In the genomic region with DNA sequence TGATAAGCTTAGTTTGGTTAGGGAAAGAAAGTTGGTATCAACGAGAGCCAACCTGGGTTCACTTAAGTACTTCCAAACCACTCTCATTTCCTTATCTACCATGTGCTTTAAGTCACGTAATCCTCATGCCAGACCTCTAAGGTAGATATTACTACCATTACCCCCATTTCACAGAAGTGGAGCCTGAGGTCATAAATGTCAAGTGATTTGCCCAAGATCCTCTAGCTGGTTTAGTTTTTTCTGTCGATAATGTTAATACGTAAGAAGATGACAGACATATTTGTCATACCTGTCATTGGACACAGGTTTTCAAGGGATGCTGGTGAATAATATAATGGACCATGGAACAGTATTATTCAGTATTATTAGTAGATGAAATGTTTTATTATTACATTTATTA, we compare ENCODE assay signal across 37 cellular contexts.
DNase-seq lines count a peak whose midpoint lies in the region; ATAC-seq, FAIRE-seq and TF ChIP-seq lines count a peak whose summit lies in the region.
"Had no signal": no experiment of that assay in that cellular context is flagged by ENCODE, and none has a peak within 500 bp of the region (broad histone marks: within the 10 kb centered on the region; RNA-seq: fewer than 3 reads in every experiment).

No MANE protein-coding gene starts in this region.

- H3K4me1 ChIP-seq in HepG2 (ENCODE audit: insufficient read depth, low read length): no peaks in the 10 kb centered on the region
- no peaks in the 10 kb centered on the region for H3K4me1 ChIP-seq in right lobe of liver
- peaks cover 5% of the 10 kb centered on the region; the same call in 1 of the 2 replicates for H3K4me1 ChIP-seq in OCI-LY3 (ENCODE audit: low read length)
- H3K4me1 ChIP-seq in K562 (replicated peaks in 1 of 2; ENCODE audit: control insufficient read depth in 2 of 2, insufficient read depth in 2 of 2, low read length in 2 of 2): peaks cover 7 to 13% of the 10 kb centered on the region in 2 experiments
- H3K4me1 ChIP-seq in trophoblast cell (ENCODE audit: control insufficient read depth in 1 of 2, insufficient read depth in 2 of 2, low read length in 2 of 2): peaks cover 0 to 3% of the 10 kb centered on the region in 2 experiments
- H3K4me1 ChIP-seq: BE2C, BLaER1, Caco-2 had no signal

- H3K4me2 ChIP-seq in HepG2 (ENCODE audit: low read depth, low read length) (no peak overlapping the region), OCI-LY3 (ENCODE audit: low read length) (no peak overlapping the region), K562 (ENCODE audit: insufficient read depth, low read length) (no peak overlapping the region), trophoblast cell (ENCODE audit: low read length) (no peak overlapping the region)
- H3K4me2 ChIP-seq: A549; BLaER1; BLaER1 treated with 17β-estradiol and CSF1 and Interleukin-3, amounts not matched to agents 10 nM and 100 nM had no signal

- no peak overlapping the region for H2BK12ac ChIP-seq in trophoblast cell (ENCODE audit: low read length)

- no peak overlapping the region for H3K9ac ChIP-seq in HepG2 (ENCODE audit: insufficient read depth, low read depth, low read length)
- no peak overlapping the region for H3K9ac ChIP-seq in OCI-LY3 (ENCODE audit: low read length)
- H3K9ac ChIP-seq in K562 (ENCODE audit: insufficient read depth in 1 of 2, low read depth in 2 of 2, low read length in 2 of 2): no peak overlapping the region
- no peak overlapping the region for H3K9ac ChIP-seq in trophoblast cell (ENCODE audit: low read length)
- H3K9ac ChIP-seq: BLaER1; BLaER1 treated with 17β-estradiol and CSF1 and Interleukin-3, amounts not matched to agents 10 nM and 100 nM had no signal

- no peak overlapping the region for H2BK120ac ChIP-seq in trophoblast cell (ENCODE audit: insufficient read depth, low read length, poor library complexity)

- H2AK5ac ChIP-seq in trophoblast cell (ENCODE audit: low read length): no peak overlapping the region

- TF ChIP-seq CTCF in HepG2 (CRISPR knock-in tag; IDR thresholded peaks at IDR 0.05): no peak
- TF ChIP-seq CTCF in right lobe of liver (IDR thresholded peaks at IDR 0.05): no peak
- no peak for TF ChIP-seq CTCF in OCI-LY3 (IDR thresholded peaks at IDR 0.05; ENCODE audit: low read depth, low read length)
- TF ChIP-seq CTCF in K562 (IDR thresholded peaks at IDR 0.05 in 2 of 3, conservative IDR thresholded peaks at IDR 0.05 in 1 of 3; ENCODE audit: insufficient read depth in 2 of 3, low read depth in 1 of 3, low read length in 3 of 3): no peak
- no peak for TF ChIP-seq CTCF in WTC11 (IDR thresholded peaks at IDR 0.05)
- TF ChIP-seq CTCF in GM13976 (IDR thresholded peaks at IDR 0.05; ENCODE audit: borderline replicate concordance, control extremely low read depth, extremely low read depth, insufficient read depth, missing control alignments): no peak

- no peaks in the 10 kb centered on the region for H3K79me1 ChIP-seq in trophoblast cell (ENCODE audit: low read length)

- TF ChIP-seq EP300 in HepG2 (IDR thresholded peaks at IDR 0.05; ENCODE audit: low read depth in 2 of 2, low read length in 2 of 2): no peak
- TF ChIP-seq EP300 in HepG2 (CRISPR knock-in tag; IDR thresholded peaks at IDR 0.05; ENCODE audit: borderline replicate concordance): no peak
- TF ChIP-seq EP300 in K562 (IDR thresholded peaks at IDR 0.05; ENCODE audit: low read length): no peak

- peaks cover 0 to 17% of the 10 kb centered on the region in 2 experiments; a peak in 3 of 5 replicates for H3K27me3 ChIP-seq in HepG2 (ENCODE audit: control insufficient read depth in 1 of 2, insufficient read depth in 2 of 2, low read length in 2 of 2)
- H3K27me3 ChIP-seq in right lobe of liver: no peaks in the 10 kb centered on the region
- H3K27me3 ChIP-seq in OCI-LY3 (ENCODE audit: low read depth, low read length): peaks cover 1% of the 10 kb centered on the region; the same call in 1 of the 2 replicates
- peaks cover 4 to 12% of the 10 kb centered on the region in 2 experiments; a peak in 3 of 5 replicates for H3K27me3 ChIP-seq in K562 (ENCODE audit: control insufficient read depth in 2 of 2, insufficient read depth in 2 of 2, low read length in 2 of 2)
- no peaks in the 10 kb centered on the region for H3K27me3 ChIP-seq in trophoblast cell (ENCODE audit: insufficient read depth, low read length)
- H3K27me3 ChIP-seq: BE2C; BLaER1; BLaER1 treated with 17β-estradiol and CSF1 and Interleukin-3, amounts not matched to agents 10 nM and 100 nM had no signal

- no peaks in the 10 kb centered on the region for H3K36me3 ChIP-seq in HepG2 (replicated peaks in 1 of 2; ENCODE audit: control insufficient read depth in 1 of 2, insufficient read depth in 2 of 2, low read length in 2 of 2)
- no peaks in the 10 kb centered on the region for H3K36me3 ChIP-seq in right lobe of liver
- no peaks in the 10 kb centered on the region for H3K36me3 ChIP-seq in OCI-LY3 (replicated peaks; ENCODE audit: low read depth, low read length)
- H3K36me3 ChIP-seq in K562 (ENCODE audit: control insufficient read depth, insufficient read depth, low read length): no peaks in the 10 kb centered on the region
- H3K36me3 ChIP-seq in trophoblast cell (ENCODE audit: control insufficient read depth in 1 of 2, insufficient read depth in 2 of 2, low read length in 2 of 2): no peaks in the 10 kb centered on the region
- H3K36me3 ChIP-seq: BE2C; BLaER1; BLaER1 treated with 17β-estradiol and CSF1 and Interleukin-3, amounts not matched to agents 10 nM and 100 nM had no signal

- H3K9me3 ChIP-seq in HepG2 (ENCODE audit: low read length) (no peaks in the 10 kb centered on the region), right lobe of liver (no peaks in the 10 kb centered on the region), OCI-LY3 (ENCODE audit: insufficient read depth, low read length) (no peaks in the 10 kb centered on the region), K562 (replicated peaks; ENCODE audit: control insufficient read depth, insufficient read depth, low read depth, low read length) (no peaks in the 10 kb centered on the region), trophoblast cell (ENCODE audit: insufficient read depth, low read depth, low read length) (no peaks in the 10 kb centered on the region)
- H3K9me3 ChIP-seq: A549; BE2C; BLaER1; BLaER1 treated with 17β-estradiol and CSF1 and Interleukin-3, amounts not matched to agents 10 nM and 100 nM; Caco-2 had no signal

- no peak overlapping the region for H4K12ac ChIP-seq in trophoblast cell (ENCODE audit: low read depth, low read length)

- no peaks in the 10 kb centered on the region for H3K9me3 Mint-ChIP-seq in WTC11
- H3K9me3 Mint-ChIP-seq: CD4-positive, alpha-beta memory T cell; CD4-positive, alpha-beta T cell; CD4-positive, CD25-positive, alpha-beta regulatory T cell; CD8-positive, alpha-beta memory T cell; CD8-positive, alpha-beta T cell had no signal

- no peaks in the 10 kb centered on the region for H3K36me3 Mint-ChIP-seq in WTC11
- H3K36me3 Mint-ChIP-seq: CD14-positive monocyte; CD4-positive, alpha-beta memory T cell; CD4-positive, CD25-positive, alpha-beta regulatory T cell; CD8-positive, alpha-beta memory T cell; CD8-positive, alpha-beta T cell had no signal

- H4K20me1 ChIP-seq in HepG2 (ENCODE audit: insufficient read depth, low read length): no peaks in the 10 kb centered on the region
- H4K20me1 ChIP-seq in OCI-LY3 (ENCODE audit: insufficient read depth, low read length): no peaks in the 10 kb centered on the region
- H4K20me1 ChIP-seq in K562 (replicated peaks; ENCODE audit: control insufficient read depth, insufficient read depth, low read length): no peaks in the 10 kb centered on the region
- H4K20me1 ChIP-seq: BLaER1; BLaER1 treated with 17β-estradiol and CSF1 and Interleukin-3, amounts not matched to agents 10 nM and 100 nM had no signal

- no peaks in the 10 kb centered on the region for H3K4me1 Mint-ChIP-seq in WTC11
- H3K4me1 Mint-ChIP-seq: B cell; CD14-positive monocyte; CD4-positive, alpha-beta memory T cell; CD4-positive, CD25-positive, alpha-beta regulatory T cell; CD8-positive, alpha-beta memory T cell had no signal

- no peak overlapping the region for H4K91ac ChIP-seq in trophoblast cell (ENCODE audit: low read depth, low read length)

- ATAC-seq in HepG2: no peak
- ATAC-seq in right lobe of liver: no peak
- ATAC-seq in K562: no peak
- no peak for ATAC-seq in WTC11
- ATAC-seq: A549; CD8-positive, alpha-beta T cell had no signal

- TF ChIP-seq RAD21 in HepG2 (CRISPR knock-in tag; IDR thresholded peaks at IDR 0.05): no peak
- no peak for TF ChIP-seq RAD21 in K562 (CRISPR knock-in tag; conservative IDR thresholded peaks at IDR 0.05 in 1 of 2, IDR thresholded peaks at IDR 0.05 in 1 of 2)

- H3K9me1 ChIP-seq in K562 (ENCODE audit: control insufficient read depth, insufficient read depth, low read length): no peaks in the 10 kb centered on the region

- CTCF ChIA-PET in HepG2 (lab: Yijun Ruan, JAX; ENCODE audit: low intra/inter-chr PET ratio, low total read pairs): no interaction called here
- CTCF ChIA-PET in K562 (lab: Yijun Ruan, JAX; ENCODE audit: low intra/inter-chr PET ratio): no interaction called here
- CTCF ChIA-PET in WTC11 (lab: Charles Lee): no interaction called here

- H3K27ac ChIP-seq in HepG2 (ENCODE audit: extremely low read length, insufficient read depth, low read length): no peak overlapping the region
- no peak overlapping the region for H3K27ac ChIP-seq in right lobe of liver
- no peak overlapping the region for H3K27ac ChIP-seq in OCI-LY3 (ENCODE audit: low read length)
- no peak overlapping the region for H3K27ac ChIP-seq in K562 (ENCODE audit: extremely low read depth, low read depth, low read length)
- no peak overlapping the region for H3K27ac ChIP-seq in trophoblast cell (ENCODE audit: low read depth, low read length)
- H3K27ac ChIP-seq: 22Rv1; A549; BLaER1; BLaER1 treated with 17β-estradiol and CSF1 and Interleukin-3, amounts not matched to agents 10 nM and 100 nM; C4-2B had no signal

- no peak overlapping the region for H3K27ac Mint-ChIP-seq in WTC11
- H3K27ac Mint-ChIP-seq: B cell; CD14-positive monocyte; CD4-positive, alpha-beta memory T cell; CD4-positive, alpha-beta T cell; CD4-positive, CD25-positive, alpha-beta regulatory T cell; CD8-positive, alpha-beta memory T cell; CD8-positive, alpha-beta T cell had no signal

- no peak overlapping the region for H3K14ac ChIP-seq in trophoblast cell (ENCODE audit: low read length)

- H2BK5ac ChIP-seq in trophoblast cell (ENCODE audit: low read depth, low read length, poor library complexity): no peak overlapping the region

- in situ Hi-C loops in HepG2 (cut with HindIII; ENCODE audit: extremely low pct_ligation_motif_present, low pct_unique_long_range_greater_than_20kb) (no loop called here), K562 (cut with MboI) (no loop called here), GM13976 (cut with MboI; ENCODE audit: low sequenced_read_pairs, unreplicated experiment) (no loop called here), G401 (cut with HindIII; ENCODE audit: low sequenced_read_pairs) (no loop called here)

- POLR2A ChIA-PET in HepG2 (lab: Yijun Ruan, JAX): no interaction called here
- POLR2A ChIA-PET in K562 (lab: Yijun Ruan, JAX): no interaction called here
- POLR2A ChIA-PET in WTC11 (lab: Charles Lee): no interaction called here

- no peak overlapping the region for H3K23ac ChIP-seq in trophoblast cell (ENCODE audit: low read length)

- no peak for TF ChIP-seq POLR2A in HepG2 (IDR thresholded peaks at IDR 0.05; ENCODE audit: insufficient read depth in 1 of 2, low read depth in 2 of 2, low read length in 2 of 2)
- TF ChIP-seq POLR2A in right lobe of liver (IDR thresholded peaks at IDR 0.05): no peak
- TF ChIP-seq POLR2A in K562 (conservative IDR thresholded peaks at IDR 0.05): no peak

- FAIRE-seq in HepG2 (lab: Jason Lieb, UNC) (no peak), K562 (lab: Jason Lieb, UNC) (no peak)
- FAIRE-seq: A204.1, A549, D721Med had no signal

- H2AFZ ChIP-seq in HepG2 (ENCODE audit: low read length) (no peak overlapping the region), OCI-LY3 (ENCODE audit: low read depth, low read length) (0 out of 2 replicates have a peak overlapping the region, but pooled peaks have one; percentile 26), K562 (ENCODE audit: low read depth, low read length) (no peak overlapping the region), trophoblast cell (ENCODE audit: insufficient read depth, low read length, poor library complexity) (no peak overlapping the region)

- 32% methylated on average over 4 of the region's 4 CpGs for WGBS in HepG2 (ENCODE audit: low lambda C conversion rate)
- WGBS in right lobe of liver (ENCODE audit: insufficient coverage, low coverage, low lambda C conversion rate, missing lambda C conversion rate): 92% methylated on average over 4 of the region's 4 CpGs
- under 1% methylated on average over 4 of the region's 4 CpGs for WGBS in K562 (ENCODE audit: insufficient coverage, low coverage, missing lambda C conversion rate)
- WGBS in trophoblast cell (ENCODE audit: extremely low coverage, insufficient coverage, insufficient read length): no CpG with 5 or more reads among the region's 4 CpGs

- no peak overlapping the region for H3K4me3 Mint-ChIP-seq in WTC11
- H3K4me3 Mint-ChIP-seq: B cell; CD14-positive monocyte; CD4-positive, alpha-beta memory T cell; CD4-positive, alpha-beta T cell; CD4-positive, CD25-positive, alpha-beta regulatory T cell; CD8-positive, alpha-beta memory T cell; CD8-positive, alpha-beta T cell had no signal

- H3K4ac ChIP-seq in trophoblast cell (ENCODE audit: low read depth, low read length): no peak overlapping the region

- H3K27me3 Mint-ChIP-seq in WTC11 (ENCODE audit: low read depth): no peaks in the 10 kb centered on the region
- H3K27me3 Mint-ChIP-seq: B cell; CD4-positive, alpha-beta T cell; CD4-positive, CD25-positive, alpha-beta regulatory T cell; CD8-positive, alpha-beta memory T cell had no signal

- BruUV-seq in HepG2 (replicated peaks; lab: Mats Ljungman, UMichigan) (no TSS peak), K562 (replicated peaks; lab: Mats Ljungman, UMichigan) (no TSS peak)

- intact Hi-C loops in HepG2 (cut with micrococcal nuclease; ENCODE audit: unreplicated experiment) (no loop called here), right lobe of liver (cut with DNase I) (no loop called here), K562 (cut with micrococcal nuclease) (no loop called here)

- no peak overlapping the region for H4K8ac ChIP-seq in trophoblast cell (ENCODE audit: low read depth, low read length)

- H3K4me3 ChIP-seq in HepG2 (replicated peaks in 1 of 3; ENCODE audit: insufficient read depth in 1 of 3, low read depth in 2 of 3, low read length in 3 of 3): no peak overlapping the region
- H3K4me3 ChIP-seq in right lobe of liver: no peak overlapping the region
- no peak overlapping the region for H3K4me3 ChIP-seq in OCI-LY3 (ENCODE audit: low read length)
- no peak overlapping the region for H3K4me3 ChIP-seq in K562
- no peak overlapping the region for H3K4me3 ChIP-seq in trophoblast cell (ENCODE audit: low read depth, low read length)
- H3K4me3 ChIP-seq: A549; BLaER1; BLaER1 treated with 17β-estradiol and CSF1 and Interleukin-3, amounts not matched to agents 10 nM and 100 nM had no signal

- DNase-seq in HepG2 (ENCODE audit: low spot score) (no peak), right lobe of liver (no peak), K562 (ENCODE audit: extremely low read depth in 1 of 4, low spot score in 3 of 4) (no peak), trophoblast cell (peak; percentile 81 to 96), WTC11 (ENCODE audit: low spot score) (no peak), GM13976 (ENCODE audit: low spot score) (no peak), G401 (ENCODE audit: low spot score) (no peak)
- DNase-seq: 8988T; ACHN; AML-193; BE2C; C1 segment of cervical spinal cord; Caco-2; Calu3; CD4-positive, alpha-beta memory T cell; CD4-positive, alpha-beta T cell; CD4-positive, CD25-positive, alpha-beta regulatory T cell; CD8-positive, alpha-beta memory T cell; CD8-positive, alpha-beta T cell; COR-L47; DMS 273 treated with DMSO at 0.1 percent for 48 hours; DMS153; DMS53; DMS79; DMS79 treated with DMSO at 0.1 percent for 48 hours; DND-41; EL had no signal

- no peak overlapping the region for H3K18ac ChIP-seq in trophoblast cell (ENCODE audit: low read length)

- no peaks in the 10 kb centered on the region for H3K79me2 ChIP-seq in HepG2 (ENCODE audit: insufficient read depth, low read length)
- no peaks in the 10 kb centered on the region for H3K79me2 ChIP-seq in OCI-LY3 (ENCODE audit: low read length)
- no peaks in the 10 kb centered on the region for H3K79me2 ChIP-seq in K562 (ENCODE audit: control insufficient read depth, insufficient read depth, low read length)
- no peaks in the 10 kb centered on the region for H3K79me2 ChIP-seq in trophoblast cell (ENCODE audit: control insufficient read depth, insufficient read depth, low read length, poor library complexity)

Comparison
In these comparisons a context has a peak if more than half of its experiments do, and no peak if none do; other contexts are left out.
1. DNase-seq: peak in trophoblast cell (2 of 2); none in HepG2 (single experiment), right lobe of liver (0 of 3), K562 (0 of 4), WTC11 (single experiment), GM13976 (single experiment) and G401 (single experiment).
2. Of the 241 proteins assayed by ChIP-seq in both HepG2 and K562: peak only in HepG2: none; only in K562: CHD4, HDAC2 and KDM1A; in both: none; in neither: 238.